In the genomic region with DNA sequence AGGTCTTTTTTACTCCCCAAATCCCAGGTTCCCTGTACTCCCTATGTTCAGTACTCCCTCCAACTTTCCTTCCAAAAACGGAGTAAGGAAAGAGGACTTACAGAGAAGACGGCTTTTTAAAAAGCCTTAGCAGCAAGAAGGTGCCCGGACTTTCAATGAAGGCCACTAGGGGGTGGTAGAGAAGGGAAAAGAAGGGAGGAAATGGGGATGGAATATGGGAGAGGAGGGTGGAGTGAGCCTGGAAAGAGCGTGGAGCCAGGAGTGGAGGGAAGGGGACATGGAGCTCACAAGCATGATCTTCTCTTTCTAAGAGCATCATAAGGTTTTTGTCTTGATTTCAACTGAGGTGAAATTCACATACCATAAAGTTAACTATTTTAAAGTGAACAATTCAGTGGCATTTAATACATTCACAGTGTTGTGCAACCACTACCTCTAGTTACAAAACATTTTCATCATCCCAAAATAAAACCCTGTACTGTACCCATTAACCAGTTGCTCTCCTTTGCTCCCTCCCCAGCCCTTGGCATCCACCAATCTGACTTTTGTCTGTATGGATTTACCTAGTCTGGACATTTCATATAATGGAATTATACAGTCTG, we compare ENCODE assay signal across 9 cellular contexts.
DNase-seq lines count a peak whose midpoint lies in the region; ATAC-seq, FAIRE-seq and TF ChIP-seq lines count a peak whose summit lies in the region.
"Had no signal": no experiment of that assay in that cellular context is flagged by ENCODE, and none has a peak within 500 bp of the region (broad histone marks: within the 10 kb centered on the region; RNA-seq: fewer than 3 reads in every experiment).

No MANE protein-coding gene starts in this region.

- no peak overlapping the region for H3K27ac Mint-ChIP-seq in activated naive CD8-positive, alpha-beta T cell treated with anti-CD3 and anti-CD28 coated beads, Interleukin-2, amount 50 U/mL, for 24 hours
- no peak overlapping the region for H3K27ac Mint-ChIP-seq in activated naive CD8-positive, alpha-beta T cell treated with anti-CD3 and anti-CD28 coated beads for 36 hours
- H3K27ac Mint-ChIP-seq: dendritic cell treated with granulocyte-macrophage colony-stimulating factor and Interleukin-4, amounts not matched to agents 40 ng/mL and 50 ng/mL, for 4 days had no signal

- H3K36me3 Mint-ChIP-seq in activated naive CD8-positive, alpha-beta T cell treated with anti-CD3 and anti-CD28 coated beads, Interleukin-2, amount 50 U/mL, for 24 hours (ENCODE audit: low read depth): no peaks in the 10 kb centered on the region
- no peaks in the 10 kb centered on the region for H3K36me3 Mint-ChIP-seq in activated naive CD8-positive, alpha-beta T cell treated with anti-CD3 and anti-CD28 coated beads for 36 hours

- no peaks in the 10 kb centered on the region for H3K27me3 Mint-ChIP-seq in activated naive CD8-positive, alpha-beta T cell treated with anti-CD3 and anti-CD28 coated beads, Interleukin-2, amount 50 U/mL, for 24 hours
- no peaks in the 10 kb centered on the region for H3K27me3 Mint-ChIP-seq in activated naive CD8-positive, alpha-beta T cell treated with anti-CD3 and anti-CD28 coated beads for 36 hours
- H3K27me3 Mint-ChIP-seq: dendritic cell treated with granulocyte-macrophage colony-stimulating factor and Interleukin-4, amounts not matched to agents 40 ng/mL and 50 ng/mL, for 4 days had no signal

- peak; percentile 60 for FAIRE-seq in TTC549 (lab: Jason Lieb, UNC)

- TF ChIP-seq CTCF in LNCAP (IDR thresholded peaks at IDR 0.05): peak; percentile 85

- ATAC-seq in activated naive CD8-positive, alpha-beta T cell treated with anti-CD3 and anti-CD28 coated beads, Interleukin-2, amount 50 U/mL, for 24 hours: no peak

- H3K9me3 Mint-ChIP-seq in activated naive CD8-positive, alpha-beta T cell treated with anti-CD3 and anti-CD28 coated beads, Interleukin-2, amount 50 U/mL, for 24 hours: no peaks in the 10 kb centered on the region
- H3K9me3 Mint-ChIP-seq in activated naive CD8-positive, alpha-beta T cell treated with anti-CD3 and anti-CD28 coated beads for 36 hours: no peaks in the 10 kb centered on the region

- H3K4me3 Mint-ChIP-seq in activated naive CD8-positive, alpha-beta T cell treated with anti-CD3 and anti-CD28 coated beads, Interleukin-2, amount 50 U/mL, for 24 hours: no peak overlapping the region
- no peak overlapping the region for H3K4me3 Mint-ChIP-seq in activated naive CD8-positive, alpha-beta T cell treated with anti-CD3 and anti-CD28 coated beads for 36 hours
- H3K4me3 Mint-ChIP-seq: dendritic cell treated with granulocyte-macrophage colony-stimulating factor and Interleukin-4, amounts not matched to agents 40 ng/mL and 50 ng/mL, for 4 days had no signal

- no peaks in the 10 kb centered on the region for H3K4me1 Mint-ChIP-seq in activated naive CD8-positive, alpha-beta T cell treated with anti-CD3 and anti-CD28 coated beads, Interleukin-2, amount 50 U/mL, for 24 hours
- no peaks in the 10 kb centered on the region for H3K4me1 Mint-ChIP-seq in activated naive CD8-positive, alpha-beta T cell treated with anti-CD3 and anti-CD28 coated beads for 36 hours

- DNase-seq in activated naive CD8-positive, alpha-beta T cell treated with anti-CD3 and anti-CD28 coated beads, Interleukin-2, amount 50 U/mL, for 24 hours: peak; percentile 34
- DNase-seq in activated naive CD8-positive, alpha-beta T cell treated with anti-CD3 and anti-CD28 coated beads for 36 hours: no peak
- peak; percentile 39 for DNase-seq in fibroblast of the conjunctiva (ENCODE audit: low read depth)
- DNase-seq in retina: peak; percentile 22
- DNase-seq in NK-92 treated with Interleukin-12 subunit alpha and Interleukin-12 subunit beta, amount 100 ng/mL, for 24 hours (lab: John Stamatoyannopoulos, UW): no peak
- no peak for DNase-seq in NOMO-1 treated with dmso at 0.1 percent for 144 hours (lab: John Stamatoyannopoulos, UW; ENCODE audit: unreplicated experiment)

Comparison
In these comparisons a context has a peak if more than half of its experiments do, and no peak if none do; other contexts are left out.
1. DNase-seq: peak in activated naive CD8-positive, alpha-beta T cell treated with anti-CD3 and anti-CD28 coated beads, Interleukin-2, amount 50 U/mL, for 24 hours (single experiment), fibroblast of the conjunctiva (single experiment) and retina (single experiment); none in activated naive CD8-positive, alpha-beta T cell treated with anti-CD3 and anti-CD28 coated beads for 36 hours (single experiment), NK-92 treated with Interleukin-12 subunit alpha and Interleukin-12 subunit beta, amount 100 ng/mL, for 24 hours (single experiment) and NOMO-1 treated with dmso at 0.1 percent for 144 hours (single experiment).